In genomic region chr7:16317406-16317805, GRCh38 we compare ENCODE assay signal across 9 cellular contexts.
"Had no signal": no experiment of that assay in that cellular context is flagged by ENCODE, and none has a peak within 500 bp of the region (broad histone marks: within the 10 kb centered on the region; RNA-seq: fewer than 3 reads in every experiment).

No MANE protein-coding gene starts in this region.

- DNase-seq: H7, HFFc6, IMR-90 had no signal

- H3K27ac ChIP-seq: HL-60 had no signal

- H3K4me3 Mint-ChIP-seq: GM23338, HFFc6 had no signal

- H3K36me3 ChIP-seq: HAP-1 had no signal

- FAIRE-seq: H1, HTR-8/SVneo, K562 had no signal

- H3K4me2 ChIP-seq: GM23338 had no signal

- H3K27ac Mint-ChIP-seq: GM23338, HFFc6 had no signal

- H2AFZ ChIP-seq: GM23338 had no signal

- H3K9me3 Mint-ChIP-seq: GM23338, HFFc6 had no signal

- H3K9me3 ChIP-seq: HAP-1 had no signal

- H3K4me1 Mint-ChIP-seq: GM23338 had no signal

- H3K4me3 ChIP-seq: GM23338, HAP-1, K562 had no signal
